In genomic region chr13:21759503-21759902, GRCh38 we compare ENCODE assay signal across 1 cellular context.
TF ChIP-seq lines count a peak whose summit lies in the region.

No MANE protein-coding gene starts in this region.

TF ChIP-seq in GM23338, 12 proteins besides CTCF, POLR2A, EP300 and RAD21 (continued from another document):
- TF ChIP-seq REST (IDR thresholded peaks at IDR 0.05; ENCODE audit: unreplicated experiment) (no peak), POLR2AphosphoS5 (IDR thresholded peaks at IDR 0.05; ENCODE audit: low read depth) (no peak)
